ENCODE assay signal across 19 cellular contexts in the genomic region with DNA sequence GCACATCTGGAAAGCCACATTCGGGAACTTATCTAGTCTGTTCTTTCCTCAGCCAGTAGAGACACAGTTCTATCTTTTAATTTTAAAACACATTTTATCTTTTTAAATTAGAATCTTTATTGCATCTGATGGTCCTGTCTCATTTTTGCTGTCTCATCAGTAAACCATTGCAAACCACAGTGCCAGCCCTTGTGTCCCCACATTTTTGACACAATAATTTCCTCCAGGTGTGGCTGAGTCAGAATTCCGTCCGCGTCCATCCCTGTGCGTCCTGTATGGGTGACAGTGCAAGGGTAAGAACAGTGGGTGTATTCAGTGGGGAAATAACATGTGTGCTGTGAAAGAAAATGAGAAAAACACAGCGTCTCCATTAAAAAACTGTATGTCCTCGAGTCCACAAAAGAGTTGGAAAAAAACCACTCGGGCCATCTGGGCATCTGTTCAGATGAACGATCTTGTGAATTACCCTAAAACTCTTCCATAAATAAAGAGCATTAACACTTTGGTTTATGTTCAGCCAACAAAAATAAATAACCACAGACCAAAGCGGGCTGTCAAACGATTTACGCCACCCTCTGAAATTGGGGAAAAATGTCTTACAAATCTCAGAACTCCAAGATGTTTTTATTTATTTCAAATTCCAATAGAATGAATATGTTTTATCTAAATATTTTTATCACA.
A peak's percentile ranks its signal among the peaks of the same experiment; 100 is the strongest.
DNase-seq lines count a peak whose midpoint lies in the region; FAIRE-seq and TF ChIP-seq lines count a peak whose summit lies in the region.
"Had no signal": no experiment of that assay in that cellular context is flagged by ENCODE, and none has a peak within 500 bp of the region (broad histone marks: within the 10 kb centered on the region; RNA-seq: fewer than 3 reads in every experiment).

No MANE protein-coding gene starts in this region.

- DNase-seq in EH (ENCODE audit: low read depth) = peak; percentile 33
- DNase-seq in fibroblast of villous mesenchyme (ENCODE audit: low read depth) = peak; percentile 62
- no peak for DNase-seq in activated CD4-positive, alpha-beta T cell treated with anti-CD3 and anti-CD28 coated beads, Interleukin-2, amount 50 U/mL, for 1 hour
- no peak for DNase-seq in OCI-M2 (lab: John Stamatoyannopoulos, UW; ENCODE audit: unreplicated experiment)
- no peak for DNase-seq in DMS53 (lab: John Stamatoyannopoulos, UW)
- DNase-seq in activated effector memory CD4-positive, alpha-beta T cell treated with Interleukin-2 at 50 U/mL for 16 hours = no peak
- DNase-seq: Calu3, DMS153, NCI-H1092, NCI-H1417 treated with DMSO at 0.1 percent for 48 hours, NCI-H1694 treated with DMSO at 0.1 percent for 48 hours, NCI-H2081, NCI-H2227 treated with DMSO at 0.1 percent for 48 hours, NCI-H526 treated with DMSO at 0.1 percent for 48 hours, Right ventricle myocardium superior, RPMI8226 had no signal

- no peak for TF ChIP-seq CTCF in fibroblast of villous mesenchyme (IDR thresholded peaks at IDR 0.05; ENCODE audit: insufficient read depth, low read depth, low read length)

- peak; percentile 10 for FAIRE-seq in colon (lab: Jason Lieb, UNC)
- FAIRE-seq: G401.6 had no signal

- no peak overlapping the region for H3K4me3 ChIP-seq in fibroblast of villous mesenchyme (ENCODE audit: low read depth, low read length)
- H3K4me3 ChIP-seq: SJSA1 had no signal

Comparison
In these comparisons a context has a peak if more than half of its experiments do, and no peak if none do; other contexts are left out.
1. DNase-seq: peak in EH (single experiment) and fibroblast of villous mesenchyme (single experiment); none in activated CD4-positive, alpha-beta T cell treated with anti-CD3 and anti-CD28 coated beads, Interleukin-2, amount 50 U/mL, for 1 hour (single experiment), OCI-M2 (single experiment), DMS53 (single experiment) and activated effector memory CD4-positive, alpha-beta T cell treated with Interleukin-2 at 50 U/mL for 16 hours (single experiment).